ENCODE assay signal across 27 cellular contexts in the genomic region with DNA sequence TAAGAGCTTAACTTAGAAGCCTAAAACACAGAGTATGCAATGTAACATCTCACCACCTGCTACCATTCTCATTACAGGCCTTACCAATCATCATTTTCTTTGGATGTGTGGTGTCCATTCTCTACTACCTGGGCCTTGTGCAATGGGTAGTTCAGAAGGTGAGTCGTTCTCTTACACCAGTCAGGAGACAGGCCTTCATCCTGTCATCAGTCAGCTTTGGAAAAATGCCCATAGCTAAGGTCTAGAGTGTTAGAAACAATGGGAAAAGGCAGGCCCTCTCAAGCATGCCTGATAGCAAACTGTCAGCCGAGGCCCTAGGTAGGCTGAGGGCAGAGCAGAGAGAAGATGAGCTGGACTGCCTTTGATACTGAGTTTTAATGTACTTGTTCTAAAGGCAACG. TPM values are rescaled to one million over a fixed set of nuclear protein-coding genes. Genes with fewer than 3 reads are reported as not detected.
"Had no signal": no experiment of that assay in that cellular context is flagged by ENCODE, and none has a peak within 500 bp of the region (broad histone marks: within the 10 kb centered on the region; RNA-seq: fewer than 3 reads in every experiment).

No MANE protein-coding gene starts in this region.

- H3K4me3 ChIP-seq: MG63 had no signal

- H3K27ac ChIP-seq: brain microvascular endothelial cell, KMS-11 had no signal

- ATAC-seq: T-helper 17 cell, WTC11 had no signal

- DNase-seq: activated CD4-positive, alpha-beta T cell treated with anti-CD3 and anti-CD28 coated beads for 48 hours; activated CD4-positive, alpha-beta T cell treated with anti-CD3 and anti-CD28 coated beads, Interleukin-2, amount 50 U/mL, for 4 hours; activated CD4-positive, CD25-positive, alpha-beta regulatory T cell treated with anti-CD3 and anti-CD28 coated beads, Interleukin-2, amount 50 U/mL, for 72 hours; activated gamma-delta T cell treated with Interleukin-2 at 50 U/mL for 16 hours; activated naive CD4-positive, alpha-beta T cell treated with anti-CD3 and anti-CD28 coated beads, Interleukin-2, amount 10 ng/mL, durations not matched to agents 7 days and 5 days; activated naive CD8-positive, alpha-beta T cell treated with anti-CD3 and anti-CD28 coated beads for 36 hours; activated T-cell treated with anti-CD3 and anti-CD28 coated beads for 4 hours; activated T-cell treated with anti-CD3 and anti-CD28 coated beads, Interleukin-2, amount 50 U/mL, for 48 hours; brain microvascular endothelial cell; caudate nucleus; MG63; MV-4-11; NCI-H1105; NCI-H1436; NCI-H1694 treated with DMSO at 0.1 percent for 48 hours; NCI-H2029 treated with DMSO at 0.1 percent for 48 hours; NCI-H446; NCI-H524; NCI-H748 treated with DMSO at 0.1 percent for 48 hours; SIG-M5; T-helper 17 cell; T-helper 9 cell had no signal

- H3K27me3 ChIP-seq: brain microvascular endothelial cell, MG63 had no signal

RNA-seq across cellular contexts. Expression of a gene that starts 13.5 kb away (rescaled TPM):
- total RNA-seq: activated CD8-positive, alpha-beta memory T cell treated with anti-CD3 and anti-CD28 coated beads for 36 hours; activated naive CD8-positive, alpha-beta T cell treated with anti-CD3 and anti-CD28 coated beads for 36 hours; activated T-helper 2 cell treated with anti-CD3 and anti-CD28 coated beads, Interferon-gamma antibody, Interleukin-2, Interleukin-4, amounts not matched to agents 10 μg/mL and 5 μg/mL and 100 μg/mL, durations not matched to agents 14 hours and 24 hours and 36 hours; cerebellum; T-helper 17 cell had no signal
